ENCODE assay signal across 1 cellular context in the genomic region with DNA sequence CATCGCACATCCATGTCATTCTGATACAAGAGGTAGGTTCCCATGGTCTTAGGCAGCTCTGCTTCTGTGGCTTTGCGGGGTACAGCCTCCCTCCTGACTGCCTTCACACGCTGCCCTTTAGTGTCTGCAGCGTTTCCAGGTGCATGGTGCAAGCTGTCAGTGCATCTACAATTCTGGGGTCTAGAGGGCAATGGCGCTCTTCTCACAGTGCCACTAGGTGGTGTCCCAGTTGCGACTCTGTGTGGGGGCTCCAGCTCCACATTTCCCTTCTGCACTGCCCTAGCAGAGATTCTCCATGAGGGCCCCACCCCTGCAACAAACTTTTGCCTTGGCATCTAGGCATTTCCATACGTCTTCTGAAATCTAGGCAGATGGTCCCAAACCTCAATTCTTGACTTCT.
TF ChIP-seq lines count a peak whose summit lies in the region.

No MANE protein-coding gene starts in this region.

TF ChIP-seq in GM23338, 12 proteins besides CTCF, POLR2A, EP300 and RAD21 (continued from another document):
- TF ChIP-seq NANOG (IDR thresholded peaks at IDR 0.05; ENCODE audit: borderline replicate concordance) (no peak), EZH2phosphoT487 (IDR thresholded peaks at IDR 0.05; ENCODE audit: unreplicated experiment) (no peak), ZNF114 (CRISPR knock-in tag; IDR thresholded peaks at IDR 0.05) (no peak; the same call in 1 of the 2 replicates)
